In the genomic region with DNA sequence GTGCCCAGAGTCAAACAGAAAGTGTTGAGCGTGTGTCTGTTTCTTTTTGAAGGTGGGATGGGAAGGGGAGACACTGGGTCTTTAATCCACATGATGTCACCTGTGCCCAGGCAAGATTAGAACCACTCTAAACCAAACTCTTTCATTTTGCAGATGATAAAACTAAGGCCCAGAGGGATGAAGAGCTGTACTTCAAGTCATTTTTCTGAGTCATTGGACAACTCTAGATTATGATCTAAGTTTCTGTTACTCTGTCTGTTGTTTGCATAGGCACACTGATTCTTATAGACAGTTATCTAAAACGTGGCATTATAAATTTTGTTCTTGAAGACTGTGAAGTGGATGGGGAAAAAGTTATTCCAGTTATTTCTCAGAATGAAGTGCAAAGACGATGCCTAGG, we compare ENCODE assay signal across 31 cellular contexts.
"Had no signal": no experiment of that assay in that cellular context is flagged by ENCODE, and none has a peak within 500 bp of the region (broad histone marks: within the 10 kb centered on the region; RNA-seq: fewer than 3 reads in every experiment).

No MANE protein-coding gene starts in this region.

- H3K27me3 Mint-ChIP-seq: brain had no signal

- H3K4me1 ChIP-seq: esophagus muscularis mucosa, foreskin keratinocyte, gastrocnemius medialis had no signal

- H3K36me3 ChIP-seq: esophagus muscularis mucosa, gastrocnemius medialis, heart left ventricle had no signal

- H3K4me3 Mint-ChIP-seq: activated CD4-positive, alpha-beta memory T cell treated with anti-CD3 and anti-CD28 coated beads, Interleukin-2, amount 10 ng/mL, durations not matched to agents 7 days and 5 days; activated CD4-positive, alpha-beta T cell treated with anti-CD3 and anti-CD28 coated beads, Interleukin-2, amount 10 ng/mL, durations not matched to agents 7 days and 5 days; activated naive CD4-positive, alpha-beta T cell treated with anti-CD3 and anti-CD28 coated beads, Interleukin-2, amount 10 ng/mL, durations not matched to agents 7 days and 5 days; activated naive CD8-positive, alpha-beta T cell treated with anti-CD3 and anti-CD28 coated beads, Interleukin-2, amount 10 ng/mL, durations not matched to agents 7 days and 5 days; activated T-cell treated with anti-CD3 and anti-CD28 coated beads, Interleukin-2, amount 50 U/mL, for 24 hours; activated T-cell treated with anti-CD3 and anti-CD28 coated beads, Interleukin-2, amount 50 U/mL, for 72 hours; brain; effector memory CD8-positive, alpha-beta T cell; T-cell; WTC11 had no signal

- DNase-seq: activated CD4-positive, alpha-beta memory T cell treated with anti-CD3 and anti-CD28 coated beads, Interleukin-2, amount 10 ng/mL, durations not matched to agents 7 days and 5 days; activated CD4-positive, alpha-beta T cell treated with anti-CD3 and anti-CD28 coated beads for 1 hour; activated CD4-positive, alpha-beta T cell treated with anti-CD3 and anti-CD28 coated beads for 4 hours; activated CD4-positive, alpha-beta T cell treated with anti-CD3 and anti-CD28 coated beads, Interleukin-2, amount 10 ng/mL, durations not matched to agents 7 days and 5 days; activated CD4-positive, alpha-beta T cell treated with anti-CD3 and anti-CD28 coated beads, Interleukin-2, amount 50 U/mL, for 4 hours; activated CD8-positive, alpha-beta memory T cell treated with anti-CD3 and anti-CD28 coated beads, Interleukin-2, amount 50 U/mL, for 48 hours; activated gamma-delta T cell; activated naive CD4-positive, alpha-beta T cell; activated naive CD4-positive, alpha-beta T cell treated with anti-CD3 and anti-CD28 coated beads, Interleukin-2, amount 10 ng/mL, durations not matched to agents 7 days and 5 days; activated naive CD8-positive, alpha-beta T cell treated with anti-CD3 and anti-CD28 coated beads, Interleukin-2, amount 10 ng/mL, durations not matched to agents 7 days and 5 days; activated T-cell treated with anti-CD3 and anti-CD28 coated beads for 4 hours; activated T-cell treated with anti-CD3 and anti-CD28 coated beads, Interleukin-2, amount 50 U/mL, for 24 hours; activated T-cell treated with anti-CD3 and anti-CD28 coated beads, Interleukin-2, amount 50 U/mL, for 72 hours; amniotic stem cell; aorta; caudate nucleus; cortex of kidney; dermis blood vessel endothelial cell; effector CD4-positive, alpha-beta T cell; effector memory CD8-positive, alpha-beta T cell; erythroblast; gastrocnemius medialis; glutamatergic neuron; heart left ventricle; T-cell had no signal

- H3K4me1 Mint-ChIP-seq: activated CD4-positive, alpha-beta memory T cell treated with anti-CD3 and anti-CD28 coated beads, Interleukin-2, amount 10 ng/mL, durations not matched to agents 7 days and 5 days; activated CD4-positive, alpha-beta T cell treated with anti-CD3 and anti-CD28 coated beads, Interleukin-2, amount 10 ng/mL, durations not matched to agents 7 days and 5 days; activated naive CD4-positive, alpha-beta T cell treated with anti-CD3 and anti-CD28 coated beads, Interleukin-2, amount 10 ng/mL, durations not matched to agents 7 days and 5 days; activated naive CD8-positive, alpha-beta T cell treated with anti-CD3 and anti-CD28 coated beads, Interleukin-2, amount 10 ng/mL, durations not matched to agents 7 days and 5 days; T-cell had no signal

- H3K9me3 Mint-ChIP-seq: activated CD4-positive, alpha-beta memory T cell treated with anti-CD3 and anti-CD28 coated beads, Interleukin-2, amount 10 ng/mL, durations not matched to agents 7 days and 5 days; activated CD4-positive, alpha-beta T cell treated with anti-CD3 and anti-CD28 coated beads, Interleukin-2, amount 10 ng/mL, durations not matched to agents 7 days and 5 days; activated naive CD4-positive, alpha-beta T cell treated with anti-CD3 and anti-CD28 coated beads, Interleukin-2, amount 10 ng/mL, durations not matched to agents 7 days and 5 days; activated naive CD4-positive, alpha-beta T cell treated with anti-CD3 and anti-CD28 coated beads, Interleukin-2, amount 50 U/mL, for 72 hours; activated T-cell treated with anti-CD3 and anti-CD28 coated beads, Interleukin-2, amount 50 U/mL, for 24 hours; activated T-cell treated with anti-CD3 and anti-CD28 coated beads, Interleukin-2, amount 50 U/mL, for 72 hours; effector memory CD8-positive, alpha-beta T cell; T-cell had no signal

- FAIRE-seq: colon had no signal

- H3K36me3 Mint-ChIP-seq: activated naive CD4-positive, alpha-beta T cell treated with anti-CD3 and anti-CD28 coated beads, Interleukin-2, amount 10 ng/mL, durations not matched to agents 7 days and 5 days; activated naive CD4-positive, alpha-beta T cell treated with anti-CD3 and anti-CD28 coated beads, Interleukin-2, amount 50 U/mL, for 72 hours; activated naive CD8-positive, alpha-beta T cell treated with anti-CD3 and anti-CD28 coated beads, Interleukin-2, amount 10 ng/mL, durations not matched to agents 7 days and 5 days; brain; T-cell; WTC11 had no signal

- H3K27ac ChIP-seq: esophagus muscularis mucosa, foreskin keratinocyte, gastrocnemius medialis, heart left ventricle had no signal

- ATAC-seq: activated naive CD4-positive, alpha-beta T cell treated with anti-CD3 and anti-CD28 coated beads, Interleukin-2, amount 50 U/mL, for 72 hours; activated T-cell treated with anti-CD3 and anti-CD28 coated beads, Interleukin-2, amount 50 U/mL, for 72 hours; effector memory CD8-positive, alpha-beta T cell; foreskin keratinocyte; gastrocnemius medialis; heart left ventricle; T-cell; WTC11 had no signal

- H3K9me3 ChIP-seq: esophagus muscularis mucosa, gastrocnemius medialis, heart left ventricle had no signal

- H3K27me3 ChIP-seq: esophagus muscularis mucosa, foreskin keratinocyte, gastrocnemius medialis, heart left ventricle had no signal

- H3K4me3 ChIP-seq: esophagus muscularis mucosa, gastrocnemius medialis, heart left ventricle had no signal

- H3K27ac Mint-ChIP-seq: activated CD4-positive, alpha-beta memory T cell treated with anti-CD3 and anti-CD28 coated beads, Interleukin-2, amount 10 ng/mL, durations not matched to agents 7 days and 5 days; activated CD4-positive, alpha-beta T cell treated with anti-CD3 and anti-CD28 coated beads, Interleukin-2, amount 10 ng/mL, durations not matched to agents 7 days and 5 days; activated naive CD4-positive, alpha-beta T cell treated with anti-CD3 and anti-CD28 coated beads, Interleukin-2, amount 10 ng/mL, durations not matched to agents 7 days and 5 days; activated naive CD4-positive, alpha-beta T cell treated with anti-CD3 and anti-CD28 coated beads, Interleukin-2, amount 50 U/mL, for 72 hours; activated naive CD8-positive, alpha-beta T cell treated with anti-CD3 and anti-CD28 coated beads, Interleukin-2, amount 10 ng/mL, durations not matched to agents 7 days and 5 days; activated T-cell treated with anti-CD3 and anti-CD28 coated beads, Interleukin-2, amount 50 U/mL, for 24 hours; activated T-cell treated with anti-CD3 and anti-CD28 coated beads, Interleukin-2, amount 50 U/mL, for 72 hours; effector memory CD8-positive, alpha-beta T cell; T-cell; WTC11 had no signal
